Comparison of ENCODE assay signal across 11 cellular contexts in genomic region chr12:77070382-77071294, GRCh38. TPM values are rescaled to one million over a fixed set of nuclear protein-coding genes. Genes with fewer than 3 reads are reported as not detected.
DNase-seq lines count a peak whose midpoint lies in the region; ATAC-seq, FAIRE-seq and TF ChIP-seq lines count a peak whose summit lies in the region.
"Had no signal": no experiment of that assay in that cellular context is flagged by ENCODE, and none has a peak within 500 bp of the region (broad histone marks: within the 10 kb centered on the region; RNA-seq: fewer than 3 reads in every experiment).

No MANE protein-coding gene starts in this region.

- H3K9ac ChIP-seq in HepG2 (ENCODE audit: insufficient read depth, low read depth, low read length), result no peak overlapping the region

- ATAC-seq in HepG2 (no peak), right lobe of liver (no peak), HG02678 (IDR thresholded peaks at IDR 0.05; ENCODE audit: unreplicated experiment) (peak; percentile 76), HG03457 (IDR thresholded peaks at IDR 0.05; ENCODE audit: unreplicated experiment) (peak; percentile 78)

- H3K27ac ChIP-seq in HepG2 (ENCODE audit: extremely low read length, insufficient read depth, low read length), result no peak overlapping the region
- H3K27ac ChIP-seq in right lobe of liver, result no peak overlapping the region
- H3K27ac ChIP-seq: breast epithelium had no signal

- no peak for FAIRE-seq in HepG2 (lab: Jason Lieb, UNC)

- no peaks in the 10 kb centered on the region; the same call in 1 of the 2 replicates for H3K9me3 ChIP-seq in HepG2 (ENCODE audit: low read length)
- no peaks in the 10 kb centered on the region for H3K9me3 ChIP-seq in right lobe of liver
- no peaks in the 10 kb centered on the region for H3K9me3 ChIP-seq in BE2C
- H3K9me3 ChIP-seq: breast epithelium had no signal

- no peaks in the 10 kb centered on the region for H3K79me2 ChIP-seq in HepG2 (ENCODE audit: insufficient read depth, low read length)

- TF ChIP-seq RAD21 in HepG2 (CRISPR knock-in tag; IDR thresholded peaks at IDR 0.05), result no peak

- BruUV-seq in HepG2 (replicated peaks; lab: Mats Ljungman, UMichigan), result no TSS peak

- H2AFZ ChIP-seq in HepG2 (ENCODE audit: low read length), result no peak overlapping the region

- TF ChIP-seq CTCF in HepG2 (CRISPR knock-in tag; IDR thresholded peaks at IDR 0.05) (no peak), right lobe of liver (IDR thresholded peaks at IDR 0.05) (no peak), GM10266 (IDR thresholded peaks at IDR 0.05; ENCODE audit: control insufficient read depth, insufficient read depth, low read depth, missing control alignments) (no peak), BE2C (IDR thresholded peaks at IDR 0.05; ENCODE audit: low read depth, low read length) (no peak)

- WGBS in HepG2 (ENCODE audit: low lambda C conversion rate), result 10% methylated on average over 8 of the region's 8 CpGs
- 80% methylated on average over 8 of the region's 8 CpGs for WGBS in right lobe of liver (ENCODE audit: insufficient coverage, low coverage, low lambda C conversion rate, missing lambda C conversion rate)

- H3K27me3 ChIP-seq in HepG2 (ENCODE audit: control insufficient read depth in 1 of 2, insufficient read depth in 2 of 2, low read length in 2 of 2), result no peaks in the 10 kb centered on the region; a peak in 1 of 5 replicates
- H3K27me3 ChIP-seq in right lobe of liver, result no peaks in the 10 kb centered on the region
- no peaks in the 10 kb centered on the region for H3K27me3 ChIP-seq in BE2C
- H3K27me3 ChIP-seq: breast epithelium had no signal

- CTCF ChIA-PET in HepG2 (lab: Yijun Ruan, JAX; ENCODE audit: low intra/inter-chr PET ratio, low total read pairs), result no interaction called here

- TF ChIP-seq POLR2A in HepG2 (IDR thresholded peaks at IDR 0.05; ENCODE audit: insufficient read depth in 1 of 2, low read depth in 2 of 2, low read length in 2 of 2) (no peak), right lobe of liver (IDR thresholded peaks at IDR 0.05) (no peak)

- intact Hi-C loops in HepG2 (cut with micrococcal nuclease; ENCODE audit: unreplicated experiment) (no loop called here), right lobe of liver (cut with DNase I) (no loop called here)

- H4K20me1 ChIP-seq in HepG2 (ENCODE audit: insufficient read depth, low read length), result no peaks in the 10 kb centered on the region

- no peak for DNase-seq in HepG2 (ENCODE audit: low spot score)
- no peak for DNase-seq in right lobe of liver
- DNase-seq in GM10266 (ENCODE audit: extremely low spot score), result no peak
- DNase-seq in BE2C, result no peak
- no peak for DNase-seq in NOMO-1 treated with dmso at 0.1 percent for 144 hours (lab: John Stamatoyannopoulos, UW; ENCODE audit: unreplicated experiment)
- DNase-seq in NCI-H82 treated with DMSO at 0.1 percent for 48 hours (lab: John Stamatoyannopoulos, UW; ENCODE audit: unreplicated experiment), result no peak
- DNase-seq: NCI-H1092 treated with DMSO at 0.1 percent for 48 hours; stimulated activated CD4-positive, alpha-beta T cell treated with anti-CD3 and anti-CD28 coated beads, Interleukin-4, amount 100 ng/mL, for 4 hours had no signal

- TF ChIP-seq EP300 in HepG2 (IDR thresholded peaks at IDR 0.05; ENCODE audit: low read depth in 2 of 2, low read length in 2 of 2) (no peak), HepG2 (CRISPR knock-in tag; IDR thresholded peaks at IDR 0.05; ENCODE audit: borderline replicate concordance) (no peak)

- in situ Hi-C loops in HepG2 (cut with HindIII; ENCODE audit: extremely low pct_ligation_motif_present, low pct_unique_long_range_greater_than_20kb), result no loop called here

- POLR2A ChIA-PET in HepG2 (lab: Yijun Ruan, JAX), result no interaction called here

- H3K4me1 ChIP-seq in HepG2 (ENCODE audit: insufficient read depth, low read length), result peaks cover 8% of the 10 kb centered on the region; the same call in 1 of the 2 replicates
- H3K4me1 ChIP-seq in right lobe of liver, result no peaks in the 10 kb centered on the region
- no peaks in the 10 kb centered on the region for H3K4me1 ChIP-seq in BE2C
- H3K4me1 ChIP-seq: breast epithelium had no signal

- H3K4me3 ChIP-seq in HepG2 (replicated peaks in 1 of 3; ENCODE audit: insufficient read depth in 1 of 3, low read depth in 2 of 3, low read length in 3 of 3), result no peak overlapping the region
- no peak overlapping the region for H3K4me3 ChIP-seq in right lobe of liver
- H3K4me3 ChIP-seq in BE2C (ENCODE audit: low read depth, low read length), result no peak overlapping the region
- H3K4me3 ChIP-seq: breast epithelium had no signal

- no peaks in the 10 kb centered on the region for H3K36me3 ChIP-seq in HepG2 (replicated peaks in 1 of 2; ENCODE audit: control insufficient read depth in 1 of 2, insufficient read depth in 2 of 2, low read length in 2 of 2)
- no peaks in the 10 kb centered on the region for H3K36me3 ChIP-seq in right lobe of liver
- no peaks in the 10 kb centered on the region for H3K36me3 ChIP-seq in BE2C
- H3K36me3 ChIP-seq: breast epithelium had no signal

- no peak overlapping the region for H3K4me2 ChIP-seq in HepG2 (ENCODE audit: low read depth, low read length)

TF ChIP-seq in HepG2, 621 proteins besides CTCF, POLR2A, EP300 and RAD21:
- TF ChIP-seq ATF2 (CRISPR knock-in tag; IDR thresholded peaks at IDR 0.05), result no peak
- TF ChIP-seq MYNN (CRISPR knock-in tag; IDR thresholded peaks at IDR 0.05; ENCODE audit: low read depth), result no peak
- TF ChIP-seq ZHX1 (CRISPR knock-in tag; IDR thresholded peaks at IDR 0.05; ENCODE audit: low read depth), result no peak
- no peak for TF ChIP-seq ATF1 (CRISPR knock-in tag; IDR thresholded peaks at IDR 0.05)
- no peak for TF ChIP-seq ZNF709 (CRISPR knock-in tag; IDR thresholded peaks at IDR 0.05)
- TF ChIP-seq SUZ12 (IDR thresholded peaks at IDR 0.05; ENCODE audit: low read depth, low read length), result no peak
- TF ChIP-seq RAD51 (IDR thresholded peaks at IDR 0.05; ENCODE audit: borderline replicate concordance), result peak; percentile 80

RNA-seq across cellular contexts. Expression of gene E2F7, which starts 5.3 kb away (rescaled TPM):
- total RNA-seq in HepG2 (2016; rRNA removed; fragmentation: Illumina TruSeq; extraction: Trizol) (7.3 and 9.1 TPM in 2 replicates), right lobe of liver (under 1 TPM in 4 of 6 experiments, not detected in 2; 0.23 to 0.55 (median 0.37) TPM)
- 0.88 and 1.0 TPM in 2 replicates for total RNA-seq in HepG2 (2016; cell fraction: cytosol; rRNA removed; fragmentation: Illumina TruSeq; extraction: Trizol; ENCODE audit: low read depth)
- total RNA-seq in HepG2 (2016; cell fraction: insoluble cytoplasmic fraction; rRNA removed; fragmentation: Illumina TruSeq; extraction: Trizol), result 7.3 and 8.5 TPM in 2 replicates
- 2.5 and 3.6 TPM in 2 replicates for total RNA-seq in HepG2 (2016; cell fraction: membrane; rRNA removed; fragmentation: Illumina TruSeq; extraction: Trizol)
- 9.1 and 13.5 TPM in 2 replicates for total RNA-seq in HepG2 (2016; cell fraction: nucleus; rRNA removed; fragmentation: Illumina TruSeq; extraction: Trizol)
- 1.1 and 1.7 TPM in 2 replicates for polyA plus RNA-seq in HepG2 (2011; rRNA removed)
- polyA plus RNA-seq in HepG2 (2011; cell fraction: cytosol; rRNA removed), result 0.82 and 0.83 TPM in 2 replicates
- 2.6 and 3.6 TPM in 2 replicates for polyA plus RNA-seq in HepG2 (2011; cell fraction: nucleus; rRNA removed)
- polyA plus RNA-seq in HepG2 (2012), result 0.63 and 1.6 TPM in 2 replicates
- polyA plus RNA-seq in HepG2 (2016; cell fraction: cytosol; fragmentation: Illumina TruSeq; extraction: Trizol; ENCODE audit: low read depth), result 0.17 and 0.53 TPM in 2 replicates
- 6.4 and 6.9 TPM in 2 replicates for polyA plus RNA-seq in HepG2 (2016; cell fraction: insoluble cytoplasmic fraction; fragmentation: Illumina TruSeq; extraction: Trizol; ENCODE audit: low read depth)
- 0.88 and 0.95 TPM in 2 replicates for polyA plus RNA-seq in HepG2 (2016; cell fraction: membrane; fragmentation: Illumina TruSeq; extraction: Trizol; ENCODE audit: low read depth)
- 7.4 and 7.5 TPM in 2 replicates for polyA plus RNA-seq in HepG2 (2016; cell fraction: nucleus; fragmentation: Illumina TruSeq; extraction: Trizol; ENCODE audit: insufficient read depth, low read depth)
- polyA minus RNA-seq in HepG2 (2011; rRNA and poly(A)+ RNA removed; ENCODE audit: low replicate concordance), result 2.2 and 11.3 TPM in 2 replicates
- 1.3 and 2.4 TPM in 2 replicates for polyA minus RNA-seq in HepG2 (2011; cell fraction: cytosol; rRNA and poly(A)+ RNA removed)
- 8.6 and 10.4 TPM in 2 replicates for polyA minus RNA-seq in HepG2 (2011; cell fraction: nucleus; rRNA and poly(A)+ RNA removed)
- 0.31 TPM for polyA plus RNA-seq in BE2C (2012; ENCODE audit: insufficient read depth, insufficient read length, low read depth)

Comparison
In these comparisons a context has a peak if more than half of its experiments do, and no peak if none do; other contexts are left out.
1. ATAC-seq: peak in HG02678 (single experiment) and HG03457 (single experiment); none in HepG2 (single experiment) and right lobe of liver (0 of 4).